In genomic region chr18:54389143-54389505, GRCh38 we compare ENCODE assay signal across 2 cellular contexts.
TF ChIP-seq lines count a peak whose summit lies in the region.

No MANE protein-coding gene starts in this region.

TF ChIP-seq in GM12878, 131 proteins besides CTCF, POLR2A, EP300 and RAD21:
- TF ChIP-seq CHD1 (IDR thresholded peaks at IDR 0.05; ENCODE audit: low read depth, low read length) (no peak), STAT3 (IDR thresholded peaks at IDR 0.05; ENCODE audit: low read depth, low read length) (no peak), RAD51 (IDR thresholded peaks at IDR 0.05) (no peak), IKZF2 (IDR thresholded peaks at IDR 0.05) (no peak), ZNF274 (IDR thresholded peaks at IDR 0.05; ENCODE audit: insufficient read depth, insufficient read length) (no peak), YY1 (IDR thresholded peaks at IDR 0.05; ENCODE audit: low read depth, low read length) (no peak), ASH2L (IDR thresholded peaks at IDR 0.05; ENCODE audit: borderline replicate concordance, low read depth) (no peak), HSF1 (IDR thresholded peaks at IDR 0.05; ENCODE audit: low read depth, low read length) (no peak), IRF4 (IDR thresholded peaks at IDR 0.05; ENCODE audit: low read depth, low read length) (no peak), RBBP5 (conservative IDR thresholded peaks at IDR 0.05) (no peak), MTA3 (IDR thresholded peaks at IDR 0.05; ENCODE audit: borderline replicate concordance, low read length) (no peak), TCF7 (IDR thresholded peaks at IDR 0.05; ENCODE audit: borderline replicate concordance) (no peak), GATAD2B (conservative IDR thresholded peaks at IDR 0.05; ENCODE audit: low read depth) (no peak), NFYA (IDR thresholded peaks at IDR 0.05; ENCODE audit: borderline replicate concordance, low read depth, low read length) (no peak), CBX5 (IDR thresholded peaks at IDR 0.05; ENCODE audit: low read depth) (no peak)
- TF ChIP-seq, protein P1, sequence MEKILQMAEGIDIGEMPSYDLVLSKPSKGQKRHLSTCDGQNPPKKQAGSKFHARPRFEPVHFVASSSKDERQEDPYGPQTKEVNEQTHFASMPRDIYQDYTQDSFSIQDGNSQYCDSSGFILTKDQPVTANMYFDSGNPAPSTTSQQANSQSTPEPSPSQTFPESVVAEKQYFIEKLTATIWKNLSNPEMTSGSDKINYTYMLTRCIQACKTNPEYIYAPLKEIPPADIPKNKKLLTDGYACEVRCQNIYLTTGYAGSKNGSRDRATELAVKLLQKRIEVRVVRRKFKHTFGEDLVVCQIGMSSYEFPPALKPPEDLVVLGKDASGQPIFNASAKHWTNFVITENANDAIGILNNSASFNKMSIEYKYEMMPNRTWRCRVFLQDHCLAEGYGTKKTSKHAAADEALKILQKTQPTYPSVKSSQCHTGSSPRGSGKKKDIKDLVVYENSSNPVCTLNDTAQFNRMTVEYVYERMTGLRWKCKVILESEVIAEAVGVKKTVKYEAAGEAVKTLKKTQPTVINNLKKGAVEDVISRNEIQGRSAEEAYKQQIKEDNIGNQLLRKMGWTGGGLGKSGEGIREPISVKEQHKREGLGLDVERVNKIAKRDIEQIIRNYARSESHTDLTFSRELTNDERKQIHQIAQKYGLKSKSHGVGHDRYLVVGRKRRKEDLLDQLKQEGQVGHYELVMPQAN (conservative IDR thresholded peaks at IDR 0.05) = no peak

TF ChIP-seq in HEK293T, 16 proteins besides CTCF, POLR2A, EP300 and RAD21:
- no peak for TF ChIP-seq CTBP1 (IDR thresholded peaks at IDR 0.05; ENCODE audit: borderline replicate concordance)
- no peak for TF ChIP-seq HDGF (IDR thresholded peaks at IDR 0.05; ENCODE audit: borderline replicate concordance)
- TF ChIP-seq LEF1 (IDR thresholded peaks at IDR 0.05; ENCODE audit: borderline replicate concordance) = no peak
- TF ChIP-seq L3MBTL2 (conservative IDR thresholded peaks at IDR 0.05) = no peak
- TF ChIP-seq TARDBP (IDR thresholded peaks at IDR 0.05) = no peak
- TF ChIP-seq BHLHE40 (IDR thresholded peaks at IDR 0.05; ENCODE audit: borderline replicate concordance) = no peak
- no peak for TF ChIP-seq FOXK2 (IDR thresholded peaks at IDR 0.05)
- TF ChIP-seq ARNT (IDR thresholded peaks at IDR 0.05) = no peak
- no peak for TF ChIP-seq SP1 (IDR thresholded peaks at IDR 0.05)
- no peak for TF ChIP-seq SUZ12 (IDR thresholded peaks at IDR 0.05)
- TF ChIP-seq NFRKB (IDR thresholded peaks at IDR 0.05) = no peak
- no peak for TF ChIP-seq ELF4 (IDR thresholded peaks at IDR 0.05)
- TF ChIP-seq FOXA1 (IDR thresholded peaks at IDR 0.05) = no peak
- TF ChIP-seq, protein P2, sequence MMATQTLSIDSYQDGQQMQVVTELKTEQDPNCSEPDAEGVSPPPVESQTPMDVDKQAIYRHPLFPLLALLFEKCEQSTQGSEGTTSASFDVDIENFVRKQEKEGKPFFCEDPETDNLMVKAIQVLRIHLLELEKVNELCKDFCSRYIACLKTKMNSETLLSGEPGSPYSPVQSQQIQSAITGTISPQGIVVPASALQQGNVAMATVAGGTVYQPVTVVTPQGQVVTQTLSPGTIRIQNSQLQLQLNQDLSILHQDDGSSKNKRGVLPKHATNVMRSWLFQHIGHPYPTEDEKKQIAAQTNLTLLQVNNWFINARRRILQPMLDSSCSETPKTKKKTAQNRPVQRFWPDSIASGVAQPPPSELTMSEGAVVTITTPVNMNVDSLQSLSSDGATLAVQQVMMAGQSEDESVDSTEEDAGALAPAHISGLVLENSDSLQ (IDR thresholded peaks at IDR 0.05) = no peak
- TF ChIP-seq FOXM1 (IDR thresholded peaks at IDR 0.05; ENCODE audit: borderline replicate concordance) = no peak
- no peak for TF ChIP-seq ZNF384 (IDR thresholded peaks at IDR 0.05)
